ENCODE assay signal across 30 cellular contexts in the genomic region with DNA sequence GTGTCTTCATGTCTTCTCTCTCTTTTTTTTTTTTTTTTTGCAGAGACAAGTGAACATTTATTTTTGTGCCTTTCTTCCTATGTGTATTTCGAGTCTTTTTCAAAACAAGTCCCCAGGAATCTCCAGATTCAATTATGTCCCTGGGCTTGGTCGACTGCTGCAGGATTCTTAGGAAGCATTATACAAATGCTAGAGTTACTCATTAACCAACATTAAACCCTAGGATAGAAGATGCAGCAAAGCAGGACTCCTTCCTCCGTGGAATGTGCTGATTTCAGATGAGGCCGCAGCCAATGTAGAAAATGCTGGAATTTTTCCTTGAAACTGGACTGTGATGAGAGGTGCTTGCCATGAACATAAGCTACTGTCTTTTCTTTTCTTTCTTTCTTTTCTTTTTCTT.
"Had no signal": no experiment of that assay in that cellular context is flagged by ENCODE, and none has a peak within 500 bp of the region (broad histone marks: within the 10 kb centered on the region; RNA-seq: fewer than 3 reads in every experiment).

No MANE protein-coding gene starts in this region.

- H3K4me3 Mint-ChIP-seq: activated CD4-positive, alpha-beta memory T cell treated with anti-CD3 and anti-CD28 coated beads, Interleukin-2, amount 10 ng/mL, durations not matched to agents 7 days and 5 days; activated CD4-positive, alpha-beta T cell treated with anti-CD3 and anti-CD28 coated beads, Interleukin-2, amount 10 ng/mL, durations not matched to agents 7 days and 5 days; activated T-cell treated with anti-CD3 and anti-CD28 coated beads, Interleukin-2, amount 50 U/mL, for 4 hours; activated T-helper 17 cell treated with anti-CD3 and anti-CD28 coated beads, Interleukin-2, amount 50 U/mL, for 72 hours; dendritic cell treated with granulocyte-macrophage colony-stimulating factor and Interleukin-4, amounts not matched to agents 40 ng/mL and 50 ng/mL, for 4 days; immature natural killer cell; nephron progenitor cell; stimulated activated effector memory CD8-positive, alpha-beta T cell treated with anti-CD3 and anti-CD28 coated beads, Interleukin-12 subunit alpha, Interleukin-12 subunit beta, amount 100 ng/mL, for 72 hours; WTC11 had no signal

- H3K27ac ChIP-seq: breast epithelium, epithelial cell of prostate, esophagus squamous epithelium, left ventricle myocardium inferior, neutrophil, skin epidermis, suprapubic skin, tibial artery had no signal

- H3K9me3 Mint-ChIP-seq: activated CD4-positive, alpha-beta memory T cell treated with anti-CD3 and anti-CD28 coated beads, Interleukin-2, amount 10 ng/mL, durations not matched to agents 7 days and 5 days; activated CD4-positive, alpha-beta T cell treated with anti-CD3 and anti-CD28 coated beads, Interleukin-2, amount 10 ng/mL, durations not matched to agents 7 days and 5 days; activated T-cell treated with anti-CD3 and anti-CD28 coated beads, Interleukin-2, amount 50 U/mL, for 4 hours; activated T-helper 17 cell treated with anti-CD3 and anti-CD28 coated beads, Interleukin-2, amount 50 U/mL, for 72 hours; dendritic cell treated with granulocyte-macrophage colony-stimulating factor and Interleukin-4, amounts not matched to agents 40 ng/mL and 50 ng/mL, for 4 days; immature natural killer cell; stimulated activated effector memory CD8-positive, alpha-beta T cell treated with anti-CD3 and anti-CD28 coated beads, Interleukin-12 subunit alpha, Interleukin-12 subunit beta, amount 100 ng/mL, for 72 hours; WTC11 had no signal

- H3K4me1 ChIP-seq: breast epithelium, suprapubic skin had no signal

- H3K36me3 ChIP-seq: breast epithelium, esophagus squamous epithelium, left ventricle myocardium inferior, neutrophil, suprapubic skin, tibial artery had no signal

- H3K9me3 ChIP-seq: breast epithelium, esophagus squamous epithelium, left ventricle myocardium inferior, neutrophil, suprapubic skin, tibial artery had no signal

- ATAC-seq: activated T-cell treated with anti-CD3 and anti-CD28 coated beads, Interleukin-2, amount 50 U/mL, for 4 hours; activated T-helper 17 cell treated with anti-CD3 and anti-CD28 coated beads, Interleukin-2, amount 50 U/mL, for 72 hours; sciatic nerve; stimulated activated effector memory CD8-positive, alpha-beta T cell treated with anti-CD3 and anti-CD28 coated beads, Interleukin-12 subunit alpha, Interleukin-12 subunit beta, amount 100 ng/mL, for 72 hours; WTC11 had no signal

- DNase-seq: activated CD4-positive, alpha-beta memory T cell treated with anti-CD3 and anti-CD28 coated beads, Interleukin-2, amount 10 ng/mL, durations not matched to agents 7 days and 5 days; activated CD4-positive, alpha-beta T cell treated with anti-CD3 and anti-CD28 coated beads for 1 hour; activated CD4-positive, alpha-beta T cell treated with anti-CD3 and anti-CD28 coated beads, Interleukin-2, amount 10 ng/mL, durations not matched to agents 7 days and 5 days; activated gamma-delta T cell treated with Interleukin-2 at 50 U/mL for 16 hours; activated naive CD4-positive, alpha-beta T cell treated with anti-CD3 and anti-CD28 coated beads, Interleukin-2, amount 50 U/mL, for 16 hours; activated T-cell treated with anti-CD3 and anti-CD28 coated beads, Interleukin-2, amount 50 U/mL, for 4 hours; amniotic stem cell; central memory CD4-positive, alpha-beta T cell; effector CD4-positive, alpha-beta T cell; esophagus squamous epithelium; foreskin melanocyte; hippocampal formation; immature natural killer cell; left ventricle myocardium inferior; nephron progenitor cell; retina; stimulated activated CD4-positive, alpha-beta T cell treated with anti-CD3 and anti-CD28 coated beads, Interleukin-4, amount 100 ng/mL, for 24 hours; T-helper 2 cell; tibial artery had no signal

- H3K4me1 Mint-ChIP-seq: activated T-helper 17 cell treated with anti-CD3 and anti-CD28 coated beads, Interleukin-2, amount 50 U/mL, for 72 hours had no signal

- H3K27ac Mint-ChIP-seq: activated CD4-positive, alpha-beta memory T cell treated with anti-CD3 and anti-CD28 coated beads, Interleukin-2, amount 10 ng/mL, durations not matched to agents 7 days and 5 days; activated CD4-positive, alpha-beta T cell treated with anti-CD3 and anti-CD28 coated beads, Interleukin-2, amount 10 ng/mL, durations not matched to agents 7 days and 5 days; activated T-helper 17 cell treated with anti-CD3 and anti-CD28 coated beads, Interleukin-2, amount 50 U/mL, for 72 hours; dendritic cell treated with granulocyte-macrophage colony-stimulating factor and Interleukin-4, amounts not matched to agents 40 ng/mL and 50 ng/mL, for 4 days; immature natural killer cell; nephron progenitor cell; stimulated activated effector memory CD8-positive, alpha-beta T cell treated with anti-CD3 and anti-CD28 coated beads, Interleukin-12 subunit alpha, Interleukin-12 subunit beta, amount 100 ng/mL, for 72 hours had no signal

- H3K27me3 ChIP-seq: esophagus squamous epithelium, neutrophil, suprapubic skin, tibial artery had no signal

- H3K4me3 ChIP-seq: breast epithelium, esophagus squamous epithelium, left ventricle myocardium inferior, lung, skin epidermis, suprapubic skin, tibial artery had no signal

- H3K27me3 Mint-ChIP-seq: activated CD4-positive, alpha-beta memory T cell treated with anti-CD3 and anti-CD28 coated beads, Interleukin-2, amount 10 ng/mL, durations not matched to agents 7 days and 5 days; activated CD4-positive, alpha-beta T cell treated with anti-CD3 and anti-CD28 coated beads, Interleukin-2, amount 10 ng/mL, durations not matched to agents 7 days and 5 days; activated T-helper 17 cell treated with anti-CD3 and anti-CD28 coated beads, Interleukin-2, amount 50 U/mL, for 72 hours; dendritic cell treated with granulocyte-macrophage colony-stimulating factor and Interleukin-4, amounts not matched to agents 40 ng/mL and 50 ng/mL, for 4 days had no signal
